Comparison of ENCODE assay signal across 8 cellular contexts in genomic region chr1:58816747-58817221, GRCh38. TPM values are rescaled to one million over a fixed set of nuclear protein-coding genes. Genes with fewer than 3 reads are reported as not detected.
A peak's percentile ranks its signal among the peaks of the same experiment; 100 is the strongest.
DNase-seq lines count a peak whose midpoint lies in the region; ATAC-seq and TF ChIP-seq lines count a peak whose summit lies in the region.

No MANE protein-coding gene starts in this region.

- H3K27ac ChIP-seq in C4-2B = peak overlapping the region; percentile 78
- peak overlapping the region; percentile 31; the same call in 1 of the 2 replicates for H3K27ac ChIP-seq in Karpas-422 (ENCODE audit: low read length)

- H3K27me3 ChIP-seq in Karpas-422 (ENCODE audit: low read length) = no peaks in the 10 kb centered on the region

- H3K27me3 Mint-ChIP-seq in chondrocyte (ENCODE audit: low read depth) (no peaks in the 10 kb centered on the region), natural killer cell (ENCODE audit: low read depth in 2 of 2) (peaks cover 0 to 3% of the 10 kb centered on the region in 2 donors)

- ATAC-seq in natural killer cell = no peak

- H3K4me1 Mint-ChIP-seq in chondrocyte (ENCODE audit: low read depth) (peaks cover 52% of the 10 kb centered on the region), natural killer cell (peaks cover 43 to 55% of the 10 kb centered on the region in 2 donors)

- peaks cover 18% of the 10 kb centered on the region for H3K4me1 ChIP-seq in Karpas-422 (ENCODE audit: low read length)

- H3K27ac Mint-ChIP-seq in chondrocyte (ENCODE audit: unreplicated experiment) = peak overlapping the region; percentile 90
- peak overlapping the region; percentile 88 for H3K27ac Mint-ChIP-seq in natural killer cell

- H3K9me3 Mint-ChIP-seq in chondrocyte (ENCODE audit: low read depth) = no peaks in the 10 kb centered on the region
- no peaks in the 10 kb centered on the region for H3K9me3 Mint-ChIP-seq in natural killer cell

- intact Hi-C loops in natural killer cell (cut with micrococcal nuclease) = loop anchor here (2.0 to 10.0 kb wide), 6 partner anchors 46 to 478 kb away; partner anchors contain the start of gene FGGY

- H3K9ac ChIP-seq in Karpas-422 (ENCODE audit: low read length) = peak overlapping the region; percentile 88

- peak overlapping the region; percentile 100 for H3K4me2 ChIP-seq in Karpas-422 (ENCODE audit: low read depth, low read length, poor library complexity, severe bottlenecking)

- H3K4me3 ChIP-seq in Karpas-422 (ENCODE audit: low read length) = peak overlapping the region; percentile 90

- H3K9me3 ChIP-seq in Karpas-422 (ENCODE audit: low read length) = no peaks in the 10 kb centered on the region

- H3K9me2 ChIP-seq in Karpas-422 (replicated peaks; ENCODE audit: insufficient read depth, low read length) = no peaks in the 10 kb centered on the region

- DNase-seq in Karpas-422 (no peak), chondrocyte (ENCODE audit: low spot score) (no peak), natural killer cell (no peak), GDM1 (lab: John Stamatoyannopoulos, UW) (no peak), C1 segment of cervical spinal cord (lab: John Stamatoyannopoulos, UW) (no peak), mucosa of gallbladder (ENCODE audit: low spot score) (no peak)
- no peak for DNase-seq in activated CD4-positive, alpha-beta T cell treated with anti-CD3 and anti-CD28 coated beads for 1 hour

- H3K36me3 Mint-ChIP-seq in chondrocyte (ENCODE audit: low read depth) (no peaks in the 10 kb centered on the region), natural killer cell (no peaks in the 10 kb centered on the region)

- no peaks in the 10 kb centered on the region for H3K79me2 ChIP-seq in Karpas-422 (ENCODE audit: low read length)

- H4K20me1 ChIP-seq in Karpas-422 (ENCODE audit: insufficient read depth, low read depth, low read length) = no peaks in the 10 kb centered on the region

- H3K36me3 ChIP-seq in Karpas-422 (ENCODE audit: insufficient read depth, low read length) = no peaks in the 10 kb centered on the region

- peak overlapping the region; percentile 78 for H3K4me3 Mint-ChIP-seq in chondrocyte (ENCODE audit: unreplicated experiment)
- H3K4me3 Mint-ChIP-seq in natural killer cell = peak overlapping the region; percentile 92

- TF ChIP-seq CTCF in C4-2B (conservative IDR thresholded peaks at IDR 0.05) (no peak), chondrocyte (IDR thresholded peaks at IDR 0.05) (no peak), natural killer cell (IDR thresholded peaks at IDR 0.05) (no peak)

- peak overlapping the region; percentile 85 for H2AFZ ChIP-seq in Karpas-422 (ENCODE audit: low read length)

RNA-seq across cellular contexts. Expression of gene JUN, which starts 32.9 kb away (rescaled TPM):
- total RNA-seq in Karpas-422 (2014; rRNA removed; shearing (Covaris generic); ENCODE audit: low replicate concordance) = 2.1 and 5.4 TPM in 2 replicates
- total RNA-seq in chondrocyte (74.9 to 98.8 TPM (median 92.3 TPM) in 3 replicates), natural killer cell (1,000 to 10,000 TPM; 1,209 to 1,942 (median 1,808) TPM), mucosa of gallbladder (135 TPM)

Comparison
In these comparisons a context has a peak if more than half of its experiments do, and no peak if none do; other contexts are left out.
1. RNA of gene JUN, which starts 32.9 kb away (total RNA-seq): 1,209 to 1,942 TPM in natural killer cell, 135 TPM in mucosa of gallbladder (single experiment) and 74.9 to 98.8 TPM in chondrocyte; 2.1 to 5.4 TPM in Karpas-422; every median in the first group is over 10 times any median in the second.